Comparison of ENCODE assay signal across 21 cellular contexts in genomic region chr10:68167790-68168189, GRCh38.
"Had no signal": no experiment of that assay in that cellular context is flagged by ENCODE, and none has a peak within 500 bp of the region (broad histone marks: within the 10 kb centered on the region; RNA-seq: fewer than 3 reads in every experiment).

No MANE protein-coding gene starts in this region.

- H3K4me3 ChIP-seq: MG63 had no signal

- DNase-seq: Karpas-422, KG1, MG63, NCI-H1092 treated with DMSO at 0.1 percent for 48 hours, NCI-H1436, NCI-H187, NCI-H2029, NCI-H2081 treated with DMSO at 0.1 percent for 48 hours, NCI-H2171, NCI-H226, NCI-H446, NCI-H510A, NCI-H524 treated with DMSO at 0.1 percent for 48 hours, NCI-H69, NCI-H774, PC-3, SHP77 had no signal

- H3K27ac ChIP-seq: HL-60, RWPE1 had no signal

- H3K9me3 ChIP-seq: MG63 had no signal

- ATAC-seq: Panc1, PC-3, SK-N-SH treated with all-trans-retinoic acid at 6 μM for 48 hours had no signal

- H3K27me3 ChIP-seq: MG63 had no signal
